8 cellular contexts compared by ENCODE assay signal in the genomic region with DNA sequence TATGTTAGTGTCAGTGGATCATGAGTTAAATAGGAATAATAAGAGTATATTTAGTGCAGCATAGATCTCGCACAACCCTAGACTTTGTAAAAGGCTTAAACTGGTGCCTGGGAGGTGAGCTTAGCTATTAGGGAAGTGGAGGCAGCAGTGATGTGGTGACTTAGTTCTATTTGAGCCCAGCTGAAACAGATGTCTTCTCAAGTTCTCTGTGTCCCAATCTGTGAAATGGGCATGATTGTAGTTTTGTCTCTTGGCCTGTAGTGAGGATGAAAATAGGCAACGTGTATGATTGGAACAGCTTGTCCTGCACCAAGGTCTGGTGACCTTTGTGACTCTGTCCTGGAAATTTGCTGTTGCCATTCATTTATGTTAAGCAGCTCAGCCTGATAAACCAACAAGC.
"Had no signal": no experiment of that assay in that cellular context is flagged by ENCODE, and none has a peak within 500 bp of the region (broad histone marks: within the 10 kb centered on the region; RNA-seq: fewer than 3 reads in every experiment).

No MANE protein-coding gene starts in this region.

- H3K4me1 ChIP-seq: HAP-1 had no signal

- H3K4me3 Mint-ChIP-seq: GM23338, HFFc6, IgD-negative memory B cell had no signal

- H3K9me3 ChIP-seq: HAP-1 had no signal

- H3K9me3 Mint-ChIP-seq: GM23338, HFFc6, IgD-negative memory B cell had no signal

- DNase-seq: H7, HFFc6, KG1 had no signal

- H3K4me3 ChIP-seq: GM23338, HAP-1 had no signal

- FAIRE-seq: HTR-8/SVneo had no signal

- H3K4me2 ChIP-seq: GM23338 had no signal

- H3K36me3 Mint-ChIP-seq: IgD-negative memory B cell had no signal

- H2AFZ ChIP-seq: GM23338 had no signal

- ATAC-seq: GM23338, HCT116 had no signal

- H3K36me3 ChIP-seq: HAP-1 had no signal

- H3K27ac Mint-ChIP-seq: GM23338, HFFc6, IgD-negative memory B cell had no signal
